Comparison of ENCODE assay signal across 9 cellular contexts in the genomic region with DNA sequence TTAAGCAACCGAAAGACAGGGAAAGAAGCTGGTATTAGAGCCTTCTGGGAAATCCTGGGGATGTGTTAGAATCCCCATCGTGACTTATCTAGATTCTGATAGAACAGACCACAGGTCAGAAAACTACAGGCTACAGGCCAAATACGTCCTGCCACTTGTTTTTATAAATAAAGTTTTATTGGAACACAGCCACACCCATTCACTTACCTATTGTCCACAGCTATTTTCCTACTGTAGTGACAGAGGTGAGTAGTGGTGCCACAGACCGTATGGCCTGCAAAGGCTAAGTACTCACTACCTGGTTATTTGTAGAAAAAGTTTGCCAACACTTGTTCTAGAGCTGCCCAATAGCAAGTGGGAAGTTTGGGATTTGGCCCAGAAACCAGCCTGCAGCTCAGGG. TPM values are rescaled to one million over a fixed set of nuclear protein-coding genes. Genes with fewer than 3 reads are reported as not detected.
"Had no signal": no experiment of that assay in that cellular context is flagged by ENCODE, and none has a peak within 500 bp of the region (broad histone marks: within the 10 kb centered on the region; RNA-seq: fewer than 3 reads in every experiment).

No MANE protein-coding gene starts in this region.

- H3K4me1 Mint-ChIP-seq: GM23338, H9 had no signal

- H3K4me3 ChIP-seq: GM23338 had no signal

- H3K4me3 Mint-ChIP-seq: GM23338, H9, IgD-negative memory B cell had no signal

- H3K27ac Mint-ChIP-seq: GM23338, H9, IgD-negative memory B cell had no signal

- H3K27me3 Mint-ChIP-seq: IgD-negative memory B cell had no signal

- ATAC-seq: GM23338 had no signal

- H2AFZ ChIP-seq: GM23338 had no signal

- DNase-seq: H9, HCEC 1CT, KG1 had no signal

- FAIRE-seq: H1, H54, HTR-8/SVneo had no signal

- H3K4me2 ChIP-seq: GM23338 had no signal

- H3K9me3 Mint-ChIP-seq: GM23338, H9 had no signal

RNA-seq across cellular contexts. Expression of a gene that starts 53.8 kb away (rescaled TPM):
- total RNA-seq: HT-29 had no signal
